1 cellular context compared by ENCODE assay signal in the genomic region with DNA sequence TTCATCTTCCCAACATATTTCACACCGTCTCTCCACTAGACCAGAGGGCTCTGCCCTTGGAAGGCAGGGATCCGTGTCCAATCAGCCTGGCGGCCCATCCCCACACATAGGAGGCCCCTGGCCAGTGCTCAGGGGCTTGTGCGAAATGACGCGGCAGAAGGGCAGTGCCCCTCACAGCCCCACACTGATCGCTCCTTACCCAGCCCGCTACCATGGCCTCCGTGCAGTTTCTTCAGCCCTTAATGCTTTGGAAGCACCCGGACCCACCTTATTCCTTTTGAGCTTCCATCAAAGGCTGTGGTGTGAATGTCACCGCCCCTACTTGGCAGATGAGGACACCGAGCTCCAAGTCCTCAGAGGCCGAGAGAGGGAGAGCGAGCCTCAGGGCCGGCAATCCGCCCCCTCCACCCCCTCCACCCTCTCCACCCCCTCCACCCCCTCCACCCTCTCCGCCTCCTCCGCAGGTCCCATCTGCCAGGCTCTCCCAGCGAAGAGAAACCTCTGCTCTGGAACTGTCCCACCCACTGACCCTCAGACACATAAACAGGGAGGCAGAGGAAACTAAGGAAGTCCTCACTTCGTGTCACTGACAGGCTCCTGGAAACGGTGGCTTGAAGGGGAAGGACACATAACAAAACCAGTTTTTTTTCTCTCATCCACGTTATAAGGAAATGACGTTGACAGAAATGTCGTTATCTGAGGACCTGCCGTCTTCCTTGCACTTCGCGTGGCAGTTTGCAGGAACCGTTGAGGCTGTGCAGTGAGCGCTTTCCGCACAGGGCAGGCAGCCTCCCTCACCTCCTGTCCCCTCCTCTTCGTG.
TF ChIP-seq lines count a peak whose summit lies in the region.

No MANE protein-coding gene starts in this region.

TF ChIP-seq in WTC11, 78 proteins besides CTCF, POLR2A, EP300 and RAD21 (continued from another document):
- TF ChIP-seq, protein P1, sequence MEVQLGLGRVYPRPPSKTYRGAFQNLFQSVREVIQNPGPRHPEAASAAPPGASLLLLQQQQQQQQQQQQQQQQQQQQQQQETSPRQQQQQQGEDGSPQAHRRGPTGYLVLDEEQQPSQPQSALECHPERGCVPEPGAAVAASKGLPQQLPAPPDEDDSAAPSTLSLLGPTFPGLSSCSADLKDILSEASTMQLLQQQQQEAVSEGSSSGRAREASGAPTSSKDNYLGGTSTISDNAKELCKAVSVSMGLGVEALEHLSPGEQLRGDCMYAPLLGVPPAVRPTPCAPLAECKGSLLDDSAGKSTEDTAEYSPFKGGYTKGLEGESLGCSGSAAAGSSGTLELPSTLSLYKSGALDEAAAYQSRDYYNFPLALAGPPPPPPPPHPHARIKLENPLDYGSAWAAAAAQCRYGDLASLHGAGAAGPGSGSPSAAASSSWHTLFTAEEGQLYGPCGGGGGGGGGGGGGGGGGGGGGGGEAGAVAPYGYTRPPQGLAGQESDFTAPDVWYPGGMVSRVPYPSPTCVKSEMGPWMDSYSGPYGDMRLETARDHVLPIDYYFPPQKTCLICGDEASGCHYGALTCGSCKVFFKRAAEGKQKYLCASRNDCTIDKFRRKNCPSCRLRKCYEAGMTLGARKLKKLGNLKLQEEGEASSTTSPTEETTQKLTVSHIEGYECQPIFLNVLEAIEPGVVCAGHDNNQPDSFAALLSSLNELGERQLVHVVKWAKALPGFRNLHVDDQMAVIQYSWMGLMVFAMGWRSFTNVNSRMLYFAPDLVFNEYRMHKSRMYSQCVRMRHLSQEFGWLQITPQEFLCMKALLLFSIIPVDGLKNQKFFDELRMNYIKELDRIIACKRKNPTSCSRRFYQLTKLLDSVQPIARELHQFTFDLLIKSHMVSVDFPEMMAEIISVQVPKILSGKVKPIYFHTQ (CRISPR knock-in tag; IDR thresholded peaks at IDR 0.05), result no peak
- TF ChIP-seq SP1 (CRISPR knock-in tag; conservative IDR thresholded peaks at IDR 0.05) (no peak), CREM (CRISPR knock-in tag; IDR thresholded peaks at IDR 0.05) (no peak), MYBL2 (CRISPR knock-in tag; IDR thresholded peaks at IDR 0.05) (no peak)
